Comparison of ENCODE assay signal across 11 cellular contexts in genomic region chr20:25126204-25126603, GRCh38. TPM values are rescaled to one million over a fixed set of nuclear protein-coding genes. Genes with fewer than 3 reads are reported as not detected.
"Had no signal": no experiment of that assay in that cellular context is flagged by ENCODE, and none has a peak within 500 bp of the region (broad histone marks: within the 10 kb centered on the region; RNA-seq: fewer than 3 reads in every experiment).

No MANE protein-coding gene starts in this region.

- H3K9me3 ChIP-seq: HAP-1 had no signal

- ATAC-seq: HCT116, K562 had no signal

- H3K4me3 ChIP-seq: HAP-1, K562 had no signal

- H3K36me3 ChIP-seq: HAP-1 had no signal

- DNase-seq: GOT3, H7, HFFc6, IMR-90, KG1 had no signal

- FAIRE-seq: HTR-8/SVneo, K562 had no signal

- H3K4me1 ChIP-seq: HAP-1 had no signal

RNA-seq across cellular contexts. Expression of gene VSX1, which starts 44.3 kb away (rescaled TPM):
- total RNA-seq: H4, H7, HFFc6, HT-29, IMR-90, K562 had no signal
- polyA plus RNA-seq: IMR-90, K562 had no signal
